17 cellular contexts compared by ENCODE assay signal in the genomic region with DNA sequence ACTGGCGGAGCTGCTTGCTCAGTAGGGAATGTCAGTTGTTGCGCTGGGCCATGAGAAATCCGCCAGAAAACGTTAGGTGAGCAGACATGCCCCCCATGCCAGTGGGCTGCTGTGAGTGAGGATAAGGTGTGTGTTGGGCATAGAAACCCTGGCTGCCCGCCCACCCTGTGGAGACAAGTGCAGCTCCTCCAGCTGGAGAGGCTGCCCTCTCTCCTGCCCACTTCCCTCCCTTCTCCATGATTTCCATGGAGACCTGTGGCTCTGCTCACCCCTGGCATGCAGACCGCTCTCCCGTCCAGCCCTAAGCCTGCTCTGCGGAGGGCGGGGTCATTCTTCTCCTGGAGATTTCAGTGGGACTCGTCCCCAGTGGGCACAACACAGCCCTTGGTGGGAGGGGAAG.
DNase-seq lines count a peak whose midpoint lies in the region; ATAC-seq and TF ChIP-seq lines count a peak whose summit lies in the region.
"Had no signal": no experiment of that assay in that cellular context is flagged by ENCODE, and none has a peak within 500 bp of the region (broad histone marks: within the 10 kb centered on the region; RNA-seq: fewer than 3 reads in every experiment).

No MANE protein-coding gene starts in this region.

- H3K27ac ChIP-seq in RWPE2 (ENCODE audit: poor library complexity, severe bottlenecking) (no peak overlapping the region), neuronal stem cell (replicated peaks; ENCODE audit: low read length) (no peak overlapping the region), ascending aorta (no peak overlapping the region)
- H3K27ac ChIP-seq: KMS-11 had no signal

- H4K91ac ChIP-seq in neuronal stem cell (ENCODE audit: low read depth, low read length, poor library complexity) = no peak overlapping the region

- H3K4ac ChIP-seq in neuronal stem cell (ENCODE audit: low read length) = no peak overlapping the region

- H3K9me3 Mint-ChIP-seq in stimulated activated memory B cell treated with anti-CD40 and anti-IgM and Interleukin-4, amounts not matched to agents 10 μg/mL and 1 μg/mL and 100 μg/mL, for 72 hours = no peaks in the 10 kb centered on the region
- H3K9me3 Mint-ChIP-seq: CD4-positive, alpha-beta memory T cell; HFFc6 had no signal

- WGBS in neuronal stem cell (ENCODE audit: extremely low coverage in 2 of 2, insufficient read length in 2 of 2, insufficient replicate concordance in 1 of 2), 2 donors = no CpG with 5 or more reads among the region's 10 CpGs

- H3K36me3 ChIP-seq in RWPE2 (ENCODE audit: low read depth) = no peaks in the 10 kb centered on the region
- H3K36me3 ChIP-seq in neuronal stem cell (replicated peaks in 1 of 2; ENCODE audit: control insufficient read depth in 2 of 2, insufficient read depth in 2 of 2, low read length in 2 of 2) = no peaks in the 10 kb centered on the region
- no peaks in the 10 kb centered on the region for H3K36me3 ChIP-seq in ascending aorta

- no peak overlapping the region for H2AFZ ChIP-seq in neuronal stem cell (ENCODE audit: low read length)

- no peak overlapping the region for H3K14ac ChIP-seq in neuronal stem cell (ENCODE audit: low read length)

- intact Hi-C loops in ascending aorta (cut with DNase I) = no loop called here

- H2BK5ac ChIP-seq in neuronal stem cell (ENCODE audit: low read length) = no peak overlapping the region

- H2BK12ac ChIP-seq in neuronal stem cell (ENCODE audit: low read length) = no peak overlapping the region

- no peak overlapping the region for H2AK5ac ChIP-seq in neuronal stem cell (ENCODE audit: low read depth, low read length)

- DNase-seq in activated CD8-positive, alpha-beta memory T cell treated with anti-CD3 and anti-CD28 coated beads for 24 hours = peak; percentile 43
- no peak for DNase-seq in activated CD8-positive, alpha-beta memory T cell treated with anti-CD3 and anti-CD28 coated beads, Interleukin-2, amount 50 U/mL, for 48 hours
- DNase-seq in DMS79 treated with DMSO at 0.1 percent for 48 hours (lab: John Stamatoyannopoulos, UW) (peak; percentile 20), RWPE2 (ENCODE audit: low spot score) (peak; percentile 31), neuronal stem cell (ENCODE audit: low spot score) (no peak), ascending aorta (ENCODE audit: low spot score in 2 of 2) (no peak)
- DNase-seq: CD4-positive, alpha-beta memory T cell; HFFc6; NCI-H146; NCI-H2029 treated with DMSO at 0.1 percent for 48 hours; NCI-H446 treated with DMSO at 0.1 percent for 48 hours; NCI-H69; OCI-M1; SIG-M5 had no signal

- no peak overlapping the region for H3K4me3 Mint-ChIP-seq in stimulated activated memory B cell treated with anti-CD40 and anti-IgM and Interleukin-4, amounts not matched to agents 10 μg/mL and 1 μg/mL and 100 μg/mL, for 72 hours
- H3K4me3 Mint-ChIP-seq: HFFc6 had no signal

- H3K4me1 ChIP-seq in RWPE2 (ENCODE audit: insufficient read depth, poor library complexity, severe bottlenecking) (no peaks in the 10 kb centered on the region), neuronal stem cell (ENCODE audit: control insufficient read depth in 2 of 2, insufficient read depth in 1 of 2, low read depth in 1 of 2, low read length in 2 of 2) (no peaks in the 10 kb centered on the region), ascending aorta (no peaks in the 10 kb centered on the region)

- peaks cover 1% of the 10 kb centered on the region for H3K79me1 ChIP-seq in neuronal stem cell (ENCODE audit: low read depth, low read length)

- H3K18ac ChIP-seq in neuronal stem cell (ENCODE audit: low read length) = no peak overlapping the region

- H3K9ac ChIP-seq in neuronal stem cell (ENCODE audit: low read depth, low read length, poor library complexity) = peak overlapping the region; percentile 60
- H3K9ac ChIP-seq: KMS-11 had no signal

- no peak overlapping the region for H3K27ac Mint-ChIP-seq in stimulated activated memory B cell treated with anti-CD40 and anti-IgM and Interleukin-4, amounts not matched to agents 10 μg/mL and 1 μg/mL and 100 μg/mL, for 72 hours
- H3K27ac Mint-ChIP-seq: CD4-positive, alpha-beta memory T cell; HFFc6 had no signal

- H3K27me3 ChIP-seq in RWPE2 (ENCODE audit: insufficient read depth, poor library complexity, severe bottlenecking) (no peaks in the 10 kb centered on the region), neuronal stem cell (ENCODE audit: control insufficient read depth in 3 of 3, insufficient read depth in 3 of 3, low read depth in 1 of 3, low read length in 3 of 3) (no peaks in the 10 kb centered on the region), ascending aorta (no peaks in the 10 kb centered on the region)

- TF ChIP-seq CTCF in RWPE2 (IDR thresholded peaks at IDR 0.05; ENCODE audit: poor library complexity, severe bottlenecking) (no peak), ascending aorta (IDR thresholded peaks at IDR 0.05) (no peak)

- H2BK120ac ChIP-seq in neuronal stem cell (ENCODE audit: low read depth, low read length) = no peak overlapping the region

- H3K4me1 Mint-ChIP-seq in stimulated activated memory B cell treated with anti-CD40 and anti-IgM and Interleukin-4, amounts not matched to agents 10 μg/mL and 1 μg/mL and 100 μg/mL, for 72 hours = no peaks in the 10 kb centered on the region

- no peak overlapping the region for H3K4me2 ChIP-seq in neuronal stem cell (ENCODE audit: insufficient read depth, low read length, poor library complexity, severe bottlenecking)
- H3K4me2 ChIP-seq: KMS-11 had no signal

- H3K36me3 Mint-ChIP-seq in stimulated activated memory B cell treated with anti-CD40 and anti-IgM and Interleukin-4, amounts not matched to agents 10 μg/mL and 1 μg/mL and 100 μg/mL, for 72 hours = no peaks in the 10 kb centered on the region
- H3K36me3 Mint-ChIP-seq: CD4-positive, alpha-beta memory T cell had no signal

- no peaks in the 10 kb centered on the region for H3K9me3 ChIP-seq in RWPE2 (ENCODE audit: severe bottlenecking)
- H3K9me3 ChIP-seq in neuronal stem cell (replicated peaks in 1 of 2; ENCODE audit: control insufficient read depth in 2 of 2, insufficient read depth in 1 of 2, low read depth in 1 of 2, low read length in 2 of 2) = no peaks in the 10 kb centered on the region
- H3K9me3 ChIP-seq in ascending aorta = no peaks in the 10 kb centered on the region

- H3K23ac ChIP-seq in neuronal stem cell (ENCODE audit: low read depth, low read length, poor library complexity) = peak overlapping the region; percentile 57

- no peak for ATAC-seq in RWPE2 (ENCODE audit: low read depth)
- ATAC-seq in stimulated activated memory B cell treated with anti-CD40 and anti-IgM and Interleukin-4, amounts not matched to agents 10 μg/mL and 1 μg/mL and 100 μg/mL, for 72 hours = no peak
- ATAC-seq in HG02981 (IDR thresholded peaks at IDR 0.05; ENCODE audit: unreplicated experiment) = no peak

- peaks cover 81% of the 10 kb centered on the region for H3K27me3 Mint-ChIP-seq in stimulated activated memory B cell treated with anti-CD40 and anti-IgM and Interleukin-4, amounts not matched to agents 10 μg/mL and 1 μg/mL and 100 μg/mL, for 72 hours

- H3K4me3 ChIP-seq in RWPE2 (ENCODE audit: severe bottlenecking) (no peak overlapping the region), neuronal stem cell (ENCODE audit: low read length in 2 of 2) (peak overlapping the region in 1 of 2 donors; percentile 15), ascending aorta (no peak overlapping the region)

- no peak overlapping the region for H2BK15ac ChIP-seq in neuronal stem cell (ENCODE audit: low read length)

- no peak overlapping the region for H4K8ac ChIP-seq in neuronal stem cell (ENCODE audit: low read depth, low read length)

Comparison
In these comparisons a context has a peak if more than half of its experiments do, and no peak if none do; other contexts are left out.
1. DNase-seq: peak in activated CD8-positive, alpha-beta memory T cell treated with anti-CD3 and anti-CD28 coated beads for 24 hours (single experiment), DMS79 treated with DMSO at 0.1 percent for 48 hours (single experiment) and RWPE2 (single experiment); none in activated CD8-positive, alpha-beta memory T cell treated with anti-CD3 and anti-CD28 coated beads, Interleukin-2, amount 50 U/mL, for 48 hours (single experiment), neuronal stem cell (single experiment) and ascending aorta (0 of 2).